In the genomic region with DNA sequence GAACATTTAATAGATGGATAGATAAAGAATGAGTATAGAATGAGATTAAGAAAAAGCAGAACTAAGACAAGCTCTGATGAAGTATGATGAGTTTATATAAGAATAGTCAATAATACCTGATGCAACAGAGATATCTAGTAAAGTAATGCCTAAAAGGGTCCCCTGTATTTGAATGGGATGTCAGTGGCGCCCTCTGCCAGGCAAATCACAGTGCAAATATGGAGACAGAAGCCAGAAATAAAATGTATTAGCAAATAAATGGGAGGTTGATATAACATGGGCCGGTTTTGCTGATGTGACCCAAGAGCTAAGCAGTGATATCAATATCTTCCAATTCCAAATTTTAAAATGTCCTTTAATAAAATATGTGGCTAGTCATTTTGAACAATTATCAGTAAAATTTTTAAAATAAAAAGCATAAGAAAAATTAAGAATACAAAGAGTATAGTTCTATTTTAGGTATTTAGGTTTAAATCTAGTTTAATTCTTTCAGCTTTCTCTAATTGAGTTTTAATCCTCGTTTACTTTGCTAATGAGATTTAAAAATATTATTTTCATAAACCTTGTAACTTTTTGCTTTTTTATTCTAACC, we compare ENCODE assay signal across 9 cellular contexts.
DNase-seq lines count a peak whose midpoint lies in the region; ATAC-seq, FAIRE-seq and TF ChIP-seq lines count a peak whose summit lies in the region.
"Had no signal": no experiment of that assay in that cellular context is flagged by ENCODE, and none has a peak within 500 bp of the region (broad histone marks: within the 10 kb centered on the region; RNA-seq: fewer than 3 reads in every experiment).

No MANE protein-coding gene starts in this region.

- BruUV-seq in Panc1 (replicated peaks; lab: Mats Ljungman, UMichigan): no TSS peak

- H3K9me3 ChIP-seq in Panc1 (ENCODE audit: control insufficient read depth, insufficient read depth, low read depth, low read length) (no peaks in the 10 kb centered on the region), astrocyte (ENCODE audit: insufficient read depth, low read depth, low read length) (no peaks in the 10 kb centered on the region)

- FAIRE-seq in astrocyte (lab: Jason Lieb, UNC): no peak
- no peak for FAIRE-seq in GM12892 (lab: Jason Lieb, UNC)

- CTCF ChIA-PET in Panc1 (lab: Charles Lee): interaction anchor here (0.9 to 1.0 kb wide), 2 partner anchors 19 to 23 kb away, joined by 3 to 6 read pairs; no protein-coding TSS in a partner anchor

- H3K9me3 Mint-ChIP-seq in astrocyte (ENCODE audit: unreplicated experiment): peaks cover 2% of the 10 kb centered on the region
- H3K9me3 Mint-ChIP-seq: immature natural killer cell had no signal

- H3K4me3 ChIP-seq in Panc1 (ENCODE audit: low read depth in 2 of 2, low read length in 2 of 2): no peak overlapping the region
- H3K4me3 ChIP-seq in astrocyte (ENCODE audit: insufficient read depth, low read depth, low read length): no peak overlapping the region

- peaks cover 14% of the 10 kb centered on the region for H3K36me3 Mint-ChIP-seq in astrocyte (ENCODE audit: low read depth, unreplicated experiment)
- H3K36me3 Mint-ChIP-seq: immature natural killer cell had no signal

- H3K4me2 ChIP-seq in astrocyte (ENCODE audit: low read length): no peak overlapping the region

- H3K4me1 ChIP-seq in Panc1 (ENCODE audit: control insufficient read depth, insufficient read depth, low read length) (no peaks in the 10 kb centered on the region), astrocyte (ENCODE audit: insufficient read depth, low read length) (no peaks in the 10 kb centered on the region)

- peaks cover 35% of the 10 kb centered on the region for H3K79me2 ChIP-seq in astrocyte (ENCODE audit: insufficient read depth, low read length)

- no peaks in the 10 kb centered on the region for H3K4me1 Mint-ChIP-seq in astrocyte (ENCODE audit: low read depth, unreplicated experiment)
- H3K4me1 Mint-ChIP-seq: immature natural killer cell had no signal

- in situ Hi-C loops in Panc1 (cut with HindIII; ENCODE audit: low pct_unique_long_range_greater_than_20kb, low sequenced_read_pairs): no loop called here

- H3K36me3 ChIP-seq in Panc1 (ENCODE audit: control insufficient read depth, insufficient read depth, low read length): no peaks in the 10 kb centered on the region
- peaks cover 3% of the 10 kb centered on the region for H3K36me3 ChIP-seq in astrocyte (ENCODE audit: insufficient read depth, low read length)

- DNase-seq in A172 (ENCODE audit: low spot score) (peak; percentile 29), ELR (ENCODE audit: low read depth) (peak; percentile 62), Panc1 (ENCODE audit: low read depth, low spot score) (no peak), astrocyte (ENCODE audit: low read depth) (no peak), left kidney (ENCODE audit: low read depth, low spot score) (peak; percentile 50), NCI-H510A (lab: John Stamatoyannopoulos, UW) (no peak), GM12892 (ENCODE audit: insufficient read length) (no peak)

- TF ChIP-seq CTCF in Panc1 (IDR thresholded peaks at IDR 0.05): peak; percentile 77; the same call in 1 of the 2 replicates
- peak; percentile 72 for TF ChIP-seq CTCF in astrocyte (IDR thresholded peaks at IDR 0.05; ENCODE audit: insufficient read depth, low read depth, low read length)

- no peak overlapping the region for H3K27ac Mint-ChIP-seq in astrocyte (ENCODE audit: unreplicated experiment)
- H3K27ac Mint-ChIP-seq: immature natural killer cell had no signal

- POLR2A ChIA-PET in Panc1 (lab: Charles Lee): no interaction called here

- ATAC-seq in Panc1: peak; percentile 74; the same call in 1 of the 2 replicates
- no peak for ATAC-seq in GM21367 (IDR thresholded peaks at IDR 0.05; ENCODE audit: unreplicated experiment)

- H3K27ac ChIP-seq in Panc1 (ENCODE audit: low read length): no peak overlapping the region
- H3K27ac ChIP-seq in astrocyte (ENCODE audit: low read depth, low read length): no peak overlapping the region

- no peak overlapping the region for H3K9ac ChIP-seq in astrocyte (ENCODE audit: low read length)

- intact Hi-C loops in Panc1 (cut with micrococcal nuclease; ENCODE audit: unreplicated experiment): no loop called here

- no peak for TF ChIP-seq POLR2A in GM12892 (IDR thresholded peaks at IDR 0.05; ENCODE audit: low read depth, low read length)

- H3K4me3 Mint-ChIP-seq in astrocyte (ENCODE audit: unreplicated experiment): no peak overlapping the region
- H3K4me3 Mint-ChIP-seq: immature natural killer cell had no signal

- H2AFZ ChIP-seq in astrocyte (ENCODE audit: low read depth, low read length): no peak overlapping the region

- no peaks in the 10 kb centered on the region for H3K27me3 ChIP-seq in Panc1 (ENCODE audit: control insufficient read depth, insufficient read depth, low read length)
- no peaks in the 10 kb centered on the region for H3K27me3 ChIP-seq in astrocyte (ENCODE audit: insufficient read depth, low read length)

- no peaks in the 10 kb centered on the region for H3K27me3 Mint-ChIP-seq in astrocyte (ENCODE audit: low read depth, unreplicated experiment)

- peaks cover 17% of the 10 kb centered on the region for H4K20me1 ChIP-seq in astrocyte (ENCODE audit: insufficient read depth, low read length)

Comparison
In these comparisons a context has a peak if more than half of its experiments do, and no peak if none do; other contexts are left out.
1. DNase-seq: peak in A172 (single experiment), ELR (single experiment) and left kidney (single experiment); none in Panc1 (single experiment), astrocyte (single experiment), NCI-H510A (single experiment) and GM12892 (single experiment).